Comparison of ENCODE assay signal across 3 cellular contexts in the genomic region with DNA sequence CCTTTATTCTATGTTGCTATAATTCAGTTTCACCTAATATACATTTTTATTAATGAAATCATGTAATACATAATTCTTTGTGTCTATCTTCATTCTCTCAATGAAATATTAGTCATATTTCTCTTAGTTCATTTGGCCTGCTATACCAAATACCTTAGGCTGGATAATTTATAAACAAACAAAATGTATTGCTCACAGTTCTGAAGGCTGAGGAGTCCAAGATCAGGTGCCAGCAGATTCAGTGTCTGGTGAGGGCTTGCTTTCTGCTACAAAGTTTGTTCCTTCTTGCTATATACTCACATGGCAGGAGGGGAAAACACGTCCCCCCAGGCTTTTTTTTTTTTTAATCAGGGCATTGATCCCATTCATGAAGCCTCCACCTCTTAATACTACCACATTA.
"Had no signal": no experiment of that assay in that cellular context is flagged by ENCODE, and none has a peak within 500 bp of the region (broad histone marks: within the 10 kb centered on the region; RNA-seq: fewer than 3 reads in every experiment).

No MANE protein-coding gene starts in this region.

- ATAC-seq: GM12878 had no signal

- DNase-seq: GDM1, GF-D8 had no signal

- H3K4me3 ChIP-seq: GM12878 had no signal
